In genomic region chr10:61814160-61814559, GRCh38 we compare ENCODE assay signal across 8 cellular contexts.
"Had no signal": no experiment of that assay in that cellular context is flagged by ENCODE, and none has a peak within 500 bp of the region (broad histone marks: within the 10 kb centered on the region; RNA-seq: fewer than 3 reads in every experiment).

No MANE protein-coding gene starts in this region.

- H3K4me1 ChIP-seq: HAP-1 had no signal

- H3K4me3 ChIP-seq: GM23248, HAP-1 had no signal

- H3K4me3 Mint-ChIP-seq: HFFc6, IgD-negative memory B cell had no signal

- H3K36me3 Mint-ChIP-seq: IgD-negative memory B cell had no signal

- H3K27ac ChIP-seq: GM23248 had no signal

- DNase-seq: GM23248, GOT3, H7, HFFc6, KG1 had no signal

- H3K9me3 Mint-ChIP-seq: HFFc6, IgD-negative memory B cell had no signal

- H3K27ac Mint-ChIP-seq: HFFc6, IgD-negative memory B cell had no signal

- H3K36me3 ChIP-seq: HAP-1 had no signal

- H2AFZ ChIP-seq: GM23248 had no signal

- ATAC-seq: HCT116 had no signal

- H3K9me3 ChIP-seq: HAP-1 had no signal
